20 cellular contexts compared by ENCODE assay signal in the genomic region with DNA sequence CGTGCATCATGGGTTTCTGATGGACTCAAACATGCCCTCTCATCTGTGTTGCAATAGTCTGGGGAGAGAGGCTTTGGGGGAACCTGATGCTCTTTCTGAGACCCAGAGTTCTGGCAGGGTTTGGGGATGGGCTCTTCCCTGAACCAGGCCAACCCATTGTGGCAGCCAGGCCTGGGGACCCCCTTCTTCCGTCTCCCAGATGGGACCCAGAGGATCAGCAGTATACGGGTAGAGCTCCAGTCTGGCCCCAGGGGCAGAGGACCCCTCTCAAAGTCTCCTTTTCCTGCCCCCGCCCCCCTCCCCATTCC.
"Had no signal": no experiment of that assay in that cellular context is flagged by ENCODE, and none has a peak within 500 bp of the region (broad histone marks: within the 10 kb centered on the region; RNA-seq: fewer than 3 reads in every experiment).

No MANE protein-coding gene starts in this region.

- DNase-seq: caudate nucleus; erythroblast; foreskin keratinocyte; immature natural killer cell; left lung; lower lobe of right lung; natural killer cell; nucleus accumbens; stimulated activated CD4-positive, alpha-beta T cell treated with anti-CD3 and anti-CD28 coated beads, Interleukin-2, amount 100 ng/mL, for 24 hours; stimulated activated CD4-positive, alpha-beta T cell treated with anti-CD3 and anti-CD28 coated beads, Interleukin-4, amount 100 ng/mL, for 4 hours; stimulated activated naive CD4-positive, alpha-beta T cell; thyroid gland; upper lobe of left lung had no signal

- H3K9me3 Mint-ChIP-seq: dendritic cell treated with granulocyte-macrophage colony-stimulating factor and Interleukin-4, amounts not matched to agents 40 ng/mL and 50 ng/mL, for 4 days; immature natural killer cell; memory B cell; mesothelial cell of epicardium; natural killer cell; neural crest cell had no signal

- ATAC-seq: foreskin keratinocyte, left lung, lower lobe of right lung, natural killer cell, pancreas, sciatic nerve had no signal

- H3K4me3 Mint-ChIP-seq: dendritic cell treated with granulocyte-macrophage colony-stimulating factor and Interleukin-4, amounts not matched to agents 40 ng/mL and 50 ng/mL, for 4 days; immature natural killer cell; memory B cell; mesothelial cell of epicardium; natural killer cell; neural crest cell had no signal

- H3K4me1 Mint-ChIP-seq: immature natural killer cell, memory B cell, natural killer cell, neural crest cell had no signal

- H3K27ac Mint-ChIP-seq: dendritic cell treated with granulocyte-macrophage colony-stimulating factor and Interleukin-4, amounts not matched to agents 40 ng/mL and 50 ng/mL, for 4 days; immature natural killer cell; memory B cell; mesothelial cell of epicardium; natural killer cell; progenitor cell of endocrine pancreas had no signal
